Comparison of ENCODE assay signal across 8 cellular contexts in genomic region chr6:138588805-138589434, GRCh38.
A peak's percentile ranks its signal among the peaks of the same experiment; 100 is the strongest.
DNase-seq lines count a peak whose midpoint lies in the region; ATAC-seq and TF ChIP-seq lines count a peak whose summit lies in the region.

No MANE protein-coding gene starts in this region.

- H3K4me3 ChIP-seq in lower leg skin (ENCODE audit: low read depth, poor library complexity, severe bottlenecking) = no peak overlapping the region

- 33 to 40% methylated on average over 13 of the region's 13 CpGs for WGBS in lower leg skin, 2 donors

- ATAC-seq in HG02623 (IDR thresholded peaks at IDR 0.05; ENCODE audit: unreplicated experiment) (peak; percentile 32), HG03571 (IDR thresholded peaks at IDR 0.05; ENCODE audit: unreplicated experiment) (no peak)

- no peak for TF ChIP-seq POLR2A in lower leg skin (IDR thresholded peaks at IDR 0.05)

- TF ChIP-seq CTCF in lower leg skin (IDR thresholded peaks at IDR 0.05) = peak in 1 of 3 donors; percentile 75

- DNase-seq in DMS114 treated with DMSO at 0.1 percent for 48 hours (lab: John Stamatoyannopoulos, UW; ENCODE audit: unreplicated experiment) (peak; percentile 62), NCI-H460 (ENCODE audit: extremely low read depth, low read depth) (peak; percentile 68), dermis microvascular lymphatic vessel endothelial cell (ENCODE audit: low read depth in 2 of 2) (peak; percentile 73 to 86), lower leg skin (ENCODE audit: low spot score in 2 of 2) (peak; percentile 45 to 92)
- DNase-seq in activated CD4-positive, alpha-beta T cell treated with anti-CD3 and anti-CD28 coated beads for 48 hours = peak; percentile 60
- DNase-seq in stimulated activated CD8-positive, alpha-beta memory T cell treated with anti-CD3 and anti-CD28 coated beads, Interleukin-15, amount 100 ng/mL, for 1 hour (ENCODE audit: low read depth) = peak; percentile 18

- intact Hi-C loops in lower leg skin (cut with DNase I; ENCODE audit: low total_unique reads) = no loop called here

Comparison
In these comparisons a context has a peak if more than half of its experiments do, and no peak if none do; other contexts are left out.
1. DNase-seq: peak in every context shown above with its lines; median percentile 80 in dermis microvascular lymphatic vessel endothelial cell; 68 in lower leg skin; 68 in NCI-H460; 62 in DMS114 treated with DMSO at 0.1 percent for 48 hours; 60 in activated CD4-positive, alpha-beta T cell treated with anti-CD3 and anti-CD28 coated beads for 48 hours; 18 in stimulated activated CD8-positive, alpha-beta memory T cell treated with anti-CD3 and anti-CD28 coated beads, Interleukin-15, amount 100 ng/mL, for 1 hour.